ENCODE assay signal across 8 cellular contexts in genomic region chr5:73215525-73215890, GRCh38. TPM values are rescaled to one million over a fixed set of nuclear protein-coding genes. Genes with fewer than 3 reads are reported as not detected.
DNase-seq lines count a peak whose midpoint lies in the region; ATAC-seq, FAIRE-seq and TF ChIP-seq lines count a peak whose summit lies in the region.

No MANE protein-coding gene starts in this region.

- no peaks in the 10 kb centered on the region for H3K79me2 ChIP-seq in GM12878 (ENCODE audit: control insufficient read depth, insufficient read depth, low read length)

- no peak for TF ChIP-seq EP300 in GM12878 (IDR thresholded peaks at IDR 0.05; ENCODE audit: borderline replicate concordance in 1 of 2, control insufficient read depth in 1 of 2, low read depth in 2 of 2, low read length in 2 of 2)

- intact Hi-C loops in GM12878 (cut with micrococcal nuclease; ENCODE audit: unreplicated experiment): no loop called here

- peaks cover 14 to 16% of the 10 kb centered on the region in 2 experiments for H3K27me3 ChIP-seq in GM12878 (replicated peaks in 1 of 2; ENCODE audit: control insufficient read depth in 2 of 2, insufficient read depth in 2 of 2, low read length in 1 of 2)
- no peaks in the 10 kb centered on the region for H3K27me3 ChIP-seq in kidney epithelial cell (ENCODE audit: control insufficient read depth, insufficient read depth, low read length)

- no peak overlapping the region for H3K27ac ChIP-seq in GM12878 (ENCODE audit: control insufficient read depth, insufficient read depth)

- peaks cover 7% of the 10 kb centered on the region for H3K4me1 Mint-ChIP-seq in stimulated activated effector memory CD8-positive, alpha-beta T cell treated with anti-CD3 and anti-CD28 coated beads, Interleukin-12 subunit alpha, Interleukin-12 subunit beta, amount 100 ng/mL, for 72 hours

- TF ChIP-seq CTCF in GM12878 (IDR thresholded peaks at IDR 0.05 in 2 of 3, conservative IDR thresholded peaks at IDR 0.05 in 1 of 3; ENCODE audit: control insufficient read depth in 2 of 3, extremely low read depth in 1 of 3, insufficient read depth in 1 of 3, low read depth in 3 of 3, low read length in 3 of 3) (no peak), kidney epithelial cell (IDR thresholded peaks at IDR 0.05; ENCODE audit: insufficient read depth, low read length, poor library complexity, severe bottlenecking) (no peak)

- no peak overlapping the region for H3K4me2 ChIP-seq in GM12878 (ENCODE audit: control insufficient read depth, insufficient read depth)

- H2AFZ ChIP-seq in GM12878 (ENCODE audit: control insufficient read depth, low read depth, low read length): no peak overlapping the region

- H3K27ac Mint-ChIP-seq in stimulated activated effector memory CD8-positive, alpha-beta T cell treated with anti-CD3 and anti-CD28 coated beads, Interleukin-12 subunit alpha, Interleukin-12 subunit beta, amount 100 ng/mL, for 72 hours: no peak overlapping the region

- RAD21 ChIA-PET in GM12878 (lab: Charles Lee; ENCODE audit: unreplicated experiment): interaction anchor here (2.6 kb wide), 1 partner anchor 236 kb away, joined by 8 read pairs; no protein-coding TSS in a partner anchor

- TF ChIP-seq POLR2A in GM12878 (IDR thresholded peaks at IDR 0.05; ENCODE audit: low read depth, low read length): no peak

- SMC1A ChIA-PET in GM12878 (lab: Charles Lee; ENCODE audit: uncharacterized antibody, unreplicated experiment): no interaction called here

- 5% methylated on average over 10 of the region's 10 CpGs for WGBS in GM12878 (ENCODE audit: insufficient coverage, insufficient replicate concordance, low lambda C conversion rate, missing lambda C conversion rate)

- no peak overlapping the region for H3K4me3 ChIP-seq in GM12878
- H3K4me3 ChIP-seq in kidney epithelial cell (ENCODE audit: low read depth, low read length): peak overlapping the region; percentile 46

- H3K9me3 Mint-ChIP-seq in stimulated activated effector memory CD8-positive, alpha-beta T cell treated with anti-CD3 and anti-CD28 coated beads, Interleukin-12 subunit alpha, Interleukin-12 subunit beta, amount 100 ng/mL, for 72 hours: no peaks in the 10 kb centered on the region

- FAIRE-seq in GM12878 (lab: Jason Lieb, UNC): no peak

- peak overlapping the region; percentile 50 for H3K4me3 Mint-ChIP-seq in stimulated activated effector memory CD8-positive, alpha-beta T cell treated with anti-CD3 and anti-CD28 coated beads, Interleukin-12 subunit alpha, Interleukin-12 subunit beta, amount 100 ng/mL, for 72 hours

- ATAC-seq in HG02642 (IDR thresholded peaks at IDR 0.05; ENCODE audit: poor library complexity, unreplicated experiment): peak; percentile 8
- peak; percentile 12; the same call in 1 of the 3 replicates for ATAC-seq in GM12878
- ATAC-seq in stimulated activated effector memory CD8-positive, alpha-beta T cell treated with anti-CD3 and anti-CD28 coated beads, Interleukin-12 subunit alpha, Interleukin-12 subunit beta, amount 100 ng/mL, for 72 hours: peak; percentile 24
- ATAC-seq in GM21576 (IDR thresholded peaks at IDR 0.05; ENCODE audit: unreplicated experiment): no peak
- ATAC-seq in GM21367 (IDR thresholded peaks at IDR 0.05; ENCODE audit: unreplicated experiment): no peak

- POLR2A ChIA-PET in GM12878 (lab: Charles Lee): no interaction called here

- BruUV-seq in GM12878 (replicated peaks; lab: Mats Ljungman, UMichigan): no TSS peak

- no peaks in the 10 kb centered on the region for H4K20me1 ChIP-seq in GM12878 (ENCODE audit: control insufficient read depth, insufficient read depth)

- in situ Hi-C loops in GM12878 (cut with MboI): no loop called here

- no peak for TF ChIP-seq RAD21 in GM12878 (IDR thresholded peaks at IDR 0.05; ENCODE audit: insufficient read depth, low read depth, low read length)

- no peaks in the 10 kb centered on the region for H3K9me3 ChIP-seq in GM12878 (replicated peaks; ENCODE audit: control insufficient read depth, insufficient read depth, low read length)

- H3K9ac ChIP-seq in GM12878 (ENCODE audit: control insufficient read depth, insufficient read depth, low read length): no peak overlapping the region

- no peak for DNase-seq in GM12878 (ENCODE audit: low read depth, low spot score)
- DNase-seq in kidney epithelial cell (ENCODE audit: low read depth): no peak
- DNase-seq in stimulated activated effector memory CD8-positive, alpha-beta T cell treated with anti-CD3 and anti-CD28 coated beads, Interleukin-12 subunit alpha, Interleukin-12 subunit beta, amount 100 ng/mL, for 72 hours (ENCODE audit: low spot score in 2 of 2): no peak
- DNase-seq in NCI-H2196 treated with DMSO at 0.1 percent for 48 hours (lab: John Stamatoyannopoulos, UW; ENCODE audit: unreplicated experiment): no peak
- DNase-seq in UCSD-AML1 (lab: John Stamatoyannopoulos, UW; ENCODE audit: unreplicated experiment): no peak

- no peaks in the 10 kb centered on the region for H3K36me3 Mint-ChIP-seq in stimulated activated effector memory CD8-positive, alpha-beta T cell treated with anti-CD3 and anti-CD28 coated beads, Interleukin-12 subunit alpha, Interleukin-12 subunit beta, amount 100 ng/mL, for 72 hours

- H3K36me3 ChIP-seq in GM12878 (ENCODE audit: control insufficient read depth in 2 of 2, insufficient read depth in 2 of 2, low read length in 1 of 2): no peaks in the 10 kb centered on the region
- H3K36me3 ChIP-seq in kidney epithelial cell (ENCODE audit: control insufficient read depth, insufficient read depth, low read length): no peaks in the 10 kb centered on the region

- CTCF ChIA-PET in GM12878 (lab: Yijun Ruan, JAX): interaction anchor here (0.6 to 2.5 kb wide), 14 partner anchors 8 to 331 kb away, joined by 3 to 13 read pairs (median 4); no protein-coding TSS in a partner anchor

- H3K4me1 ChIP-seq in GM12878 (ENCODE audit: control insufficient read depth, insufficient read depth, low read length): peaks cover 7% of the 10 kb centered on the region

TF ChIP-seq in GM12878, 131 proteins besides CTCF, POLR2A, EP300 and RAD21 (continues in another document):
- TF ChIP-seq TCF3 (IDR thresholded peaks at IDR 0.05; ENCODE audit: borderline replicate concordance, insufficient read depth, low read depth, low read length) (no peak), SIN3A (IDR thresholded peaks at IDR 0.05; ENCODE audit: low read depth, low read length) (no peak), PBX3 (IDR thresholded peaks at IDR 0.05; ENCODE audit: insufficient replicate concordance, low read depth, low read length) (no peak), ZBTB40 (IDR thresholded peaks at IDR 0.05; ENCODE audit: borderline replicate concordance) (no peak), ASH2L (IDR thresholded peaks at IDR 0.05; ENCODE audit: borderline replicate concordance, low read depth) (no peak), ATF7 (IDR thresholded peaks at IDR 0.05; ENCODE audit: low read depth) (no peak)

RNA-seq across cellular contexts. Expression of gene TMEM174, which starts 42.5 kb away (rescaled TPM):
- not detected in 2 replicates for total RNA-seq in GM12878 (2013; cell fraction: nucleolus; rRNA removed)
- total RNA-seq in GM12878 (2014; rRNA removed) (not detected in 2 replicates), GM12878 (2014; rRNA removed; fragmentation: Illumina TruSeq; extraction: Trizol) (not detected in 2 replicates), GM12878 (2021) (not detected in 2 replicates), kidney epithelial cell (not detected in 2 replicates)
- polyA plus RNA-seq in GM12878 (2011; ENCODE audit: low read depth): not detected
- polyA plus RNA-seq in GM12878 (2011; rRNA removed) (not detected in 2 replicates), GM12878 (2014; fragmentation: Illumina TruSeq; extraction: Trizol) (not detected in 2 replicates), GM12878 (2014; fragmentation: Nextera tagmentation; extraction: Ambion mirVana) (not detected), GM12878 (2014; rRNA removed) (not detected in 2 replicates), GM12878 (2016; fragmentation: Nextera tagmentation; extraction: Ambion mirVana) (not detected)
- polyA plus RNA-seq in GM12878 (2011; cell fraction: cytosol; rRNA removed): not detected in 2 replicates
- polyA plus RNA-seq in GM12878 (2011; cell fraction: nucleus; rRNA removed): not detected in 2 replicates
- not detected in 2 replicates for polyA plus RNA-seq in GM12878 (2012)
- not detected in 2 replicates for polyA minus RNA-seq in GM12878 (2011; rRNA and poly(A)+ RNA removed)
- polyA minus RNA-seq in GM12878 (2011; cell fraction: cytosol; rRNA and poly(A)+ RNA removed): not detected in 2 replicates
- not detected in 2 replicates for polyA minus RNA-seq in GM12878 (2011; cell fraction: nucleus; rRNA and poly(A)+ RNA removed)

Comparison
In these comparisons a context has a peak if more than half of its experiments do, and no peak if none do; other contexts are left out.
1. ATAC-seq: peak in HG02642 (single experiment), GM12878 (single experiment) and stimulated activated effector memory CD8-positive, alpha-beta T cell treated with anti-CD3 and anti-CD28 coated beads, Interleukin-12 subunit alpha, Interleukin-12 subunit beta, amount 100 ng/mL, for 72 hours (single experiment); none in GM21576 (single experiment) and GM21367 (single experiment).